Comparison of ENCODE assay signal across 30 cellular contexts in genomic region chr7:57417736-57418135, GRCh38. TPM values are rescaled to one million over a fixed set of nuclear protein-coding genes. Genes with fewer than 3 reads are reported as not detected.
"Had no signal": no experiment of that assay in that cellular context is flagged by ENCODE, and none has a peak within 500 bp of the region (broad histone marks: within the 10 kb centered on the region; RNA-seq: fewer than 3 reads in every experiment).

No MANE protein-coding gene starts in this region.

- H3K4me3 ChIP-seq: adrenal gland, MG63, SJCRH30 had no signal

- DNase-seq: activated CD4-positive, alpha-beta T cell treated with anti-CD3 and anti-CD28 coated beads for 4 hours; activated CD8-positive, alpha-beta memory T cell treated with anti-CD3 and anti-CD28 coated beads, Interleukin-2, amount 50 U/mL, for 48 hours; activated CD8-positive, alpha-beta T cell treated with anti-CD3 and anti-CD28 coated beads for 36 hours; activated naive CD4-positive, alpha-beta T cell treated with anti-CD3 and anti-CD28 coated beads, Interleukin-2, amount 50 U/mL, for 16 hours; activated naive CD8-positive, alpha-beta T cell treated with anti-CD3 and anti-CD28 coated beads, Interleukin-2, amount 10 ng/mL, durations not matched to agents 7 days and 5 days; activated T-cell treated with anti-CD3 and anti-CD28 coated beads, Interleukin-2, amount 50 U/mL, for 1 hour; anterior cingulate cortex; MG63; MV-4-11; NCI-H1092 treated with DMSO at 0.1 percent for 48 hours; NCI-H1417 treated with DMSO at 0.1 percent for 48 hours; NCI-H1694; NCI-H2029; NCI-H2107; NCI-H2171 treated with DMSO at 0.1 percent for 48 hours; NCI-H226; NCI-H526 treated with DMSO at 0.1 percent for 48 hours; NCI-H82; NK-92 treated with Interleukin-12 subunit alpha and Interleukin-12 subunit beta, amount 100 ng/mL, for 24 hours; OCI-M1; Right ventricle myocardium superior; SJCRH30; SK-N-SH; T-helper 1 cell had no signal

- H3K4me2 ChIP-seq: SK-N-SH had no signal

- H3K4me1 ChIP-seq: adrenal gland, SJCRH30 had no signal

- H3K27me3 ChIP-seq: adrenal gland, MG63, SJCRH30 had no signal

- H3K9me3 ChIP-seq: adrenal gland, MG63, SJCRH30, SK-N-SH had no signal

- H3K36me3 ChIP-seq: adrenal gland, MG63, SJCRH30 had no signal

- H3K9ac ChIP-seq: SK-N-SH had no signal

- ATAC-seq: activated CD4-positive, CD25-positive, alpha-beta regulatory T cell treated with anti-CD3 and anti-CD28 coated beads, Interleukin-2, amount 50 U/mL, for 24 hours; activated CD8-positive, alpha-beta T cell treated with anti-CD3 and anti-CD28 coated beads for 36 hours; Panc1 had no signal

- H3K27ac ChIP-seq: adrenal gland, RWPE1, SJCRH30 had no signal

RNA-seq across cellular contexts. Expression of gene ZNF716, which starts 32.2 kb away (rescaled TPM):
- total RNA-seq: activated CD8-positive, alpha-beta T cell treated with anti-CD3 and anti-CD28 coated beads for 36 hours; activated naive CD8-positive, alpha-beta T cell treated with anti-CD3 and anti-CD28 coated beads, Interleukin-2, amount 10 ng/mL, durations not matched to agents 7 days and 5 days; adrenal gland; NCI-H460; Right ventricle myocardium superior; SJCRH30; T-helper 2 cell treated with Interferon-gamma antibody and Interleukin-4, amounts not matched to agents 100 ng/mL and 5 ng/mL, for 36 hours had no signal
- polyA plus RNA-seq: adrenal gland, SK-N-SH had no signal
